1 cellular context compared by ENCODE assay signal in genomic region chr7:123557631-123558505, GRCh38.
TF ChIP-seq lines count a peak whose summit lies in the region.

Gene NDUFA5, minus strand, starts transcription at chr7:123557818. Its CDS starts 23 bp downstream, at chr7:123557795.

TF ChIP-seq in HepG2, 621 proteins besides CTCF, POLR2A, EP300 and RAD21 (continued from another document and continues in another):
- TF ChIP-seq ZNF800 (CRISPR knock-in tag; IDR thresholded peaks at IDR 0.05), result no peak
- TF ChIP-seq ZNF75D (CRISPR knock-in tag; IDR thresholded peaks at IDR 0.05; ENCODE audit: borderline replicate concordance), result no peak
- no peak for TF ChIP-seq ZNF510 (CRISPR knock-in tag; IDR thresholded peaks at IDR 0.05; ENCODE audit: low read depth)
- no peak for TF ChIP-seq MTA1 (CRISPR knock-in tag; IDR thresholded peaks at IDR 0.05; ENCODE audit: borderline replicate concordance)
- no peak for TF ChIP-seq MAFG (CRISPR knock-in tag; IDR thresholded peaks at IDR 0.05)
- TF ChIP-seq DNMT1 (CRISPR knock-in tag; IDR thresholded peaks at IDR 0.05), result no peak
- TF ChIP-seq ZKSCAN8 (CRISPR knock-in tag; IDR thresholded peaks at IDR 0.05; ENCODE audit: borderline replicate concordance), result no peak
- TF ChIP-seq MED1 (CRISPR knock-in tag; IDR thresholded peaks at IDR 0.05), result peak; percentile 49; the same call in 1 of the 2 replicates
- TF ChIP-seq RARG (CRISPR knock-in tag; IDR thresholded peaks at IDR 0.05; ENCODE audit: low read depth), result no peak
- TF ChIP-seq SP140L (CRISPR knock-in tag; IDR thresholded peaks at IDR 0.05; ENCODE audit: borderline replicate concordance), result no peak
- no peak for TF ChIP-seq NPAS2 (CRISPR knock-in tag; IDR thresholded peaks at IDR 0.05; ENCODE audit: borderline replicate concordance)
- TF ChIP-seq HCFC1 (IDR thresholded peaks at IDR 0.05; ENCODE audit: low read depth, low read length), result peak; percentile 63; the same call in 1 of the 2 replicates
- peak; percentile 82 for TF ChIP-seq REPIN1 (CRISPR knock-in tag; IDR thresholded peaks at IDR 0.05; ENCODE audit: borderline replicate concordance, low read depth)
- TF ChIP-seq ZBTB10 (CRISPR knock-in tag; IDR thresholded peaks at IDR 0.05; ENCODE audit: borderline replicate concordance), result no peak
- TF ChIP-seq ZHX2 (IDR thresholded peaks at IDR 0.05; ENCODE audit: low read depth), result peak; percentile 85
- TF ChIP-seq ZHX2 (CRISPR knock-in tag; IDR thresholded peaks at IDR 0.05; ENCODE audit: borderline replicate concordance), result no peak
- peak; percentile 35; the same call in 1 of the 2 replicates for TF ChIP-seq ZNF292 (CRISPR knock-in tag; IDR thresholded peaks at IDR 0.05; ENCODE audit: borderline replicate concordance, low read depth)
- no peak for TF ChIP-seq SRSF9 (IDR thresholded peaks at IDR 0.05; ENCODE audit: borderline replicate concordance, insufficient read depth, low read depth, low read length, poor library complexity, severe bottlenecking)
- TF ChIP-seq FOXP4 (CRISPR knock-in tag; IDR thresholded peaks at IDR 0.05), result no peak
- no peak for TF ChIP-seq ZNF382 (CRISPR knock-in tag; IDR thresholded peaks at IDR 0.05; ENCODE audit: borderline replicate concordance)
- TF ChIP-seq ZNF724P (CRISPR knock-in tag; IDR thresholded peaks at IDR 0.05; ENCODE audit: borderline replicate concordance), result no peak
- no peak; the same call in 1 of the 2 replicates for TF ChIP-seq ZFP1 (CRISPR knock-in tag; IDR thresholded peaks at IDR 0.05)
- TF ChIP-seq ZNF414 (CRISPR knock-in tag; IDR thresholded peaks at IDR 0.05), result no peak
- no peak for TF ChIP-seq FOXO4 (CRISPR knock-in tag; conservative IDR thresholded peaks at IDR 0.05)
- TF ChIP-seq ZNF224 (CRISPR knock-in tag; IDR thresholded peaks at IDR 0.05), result no peak; the same call in 1 of the 2 replicates
- no peak for TF ChIP-seq ZNF564 (CRISPR knock-in tag; IDR thresholded peaks at IDR 0.05)
- no peak for TF ChIP-seq MAFK (conservative IDR thresholded peaks at IDR 0.05 in 1 of 2, IDR thresholded peaks at IDR 0.05 in 1 of 2; ENCODE audit: low read length in 2 of 2)
- no peak for TF ChIP-seq KLF6 (CRISPR knock-in tag; IDR thresholded peaks at IDR 0.05)
- no peak for TF ChIP-seq NFIB (CRISPR knock-in tag; IDR thresholded peaks at IDR 0.05; ENCODE audit: borderline replicate concordance)
- TF ChIP-seq CERS6 (CRISPR knock-in tag; IDR thresholded peaks at IDR 0.05), result no peak
- no peak for TF ChIP-seq ATM (IDR thresholded peaks at IDR 0.05; ENCODE audit: borderline replicate concordance)
- TF ChIP-seq ZSCAN30 (CRISPR knock-in tag; IDR thresholded peaks at IDR 0.05), result no peak
- TF ChIP-seq STAT6 (CRISPR knock-in tag; IDR thresholded peaks at IDR 0.05; ENCODE audit: borderline replicate concordance), result peak; percentile 62; the same call in 1 of the 2 replicates
- peak; percentile 85 for TF ChIP-seq TOPORS (CRISPR knock-in tag; IDR thresholded peaks at IDR 0.05)
- TF ChIP-seq CSRNP2 (CRISPR knock-in tag; conservative IDR thresholded peaks at IDR 0.05; ENCODE audit: low read depth), result no peak
- TF ChIP-seq CC2D1A (CRISPR knock-in tag; IDR thresholded peaks at IDR 0.05), result no peak
- TF ChIP-seq ELK4 (CRISPR knock-in tag; IDR thresholded peaks at IDR 0.05; ENCODE audit: borderline replicate concordance), result no peak
- TF ChIP-seq ZNF614 (CRISPR knock-in tag; IDR thresholded peaks at IDR 0.05; ENCODE audit: borderline replicate concordance), result no peak; the same call in 1 of the 2 replicates
